Comparison of ENCODE assay signal across 13 cellular contexts in genomic region chr20:58669287-58670006, GRCh38. TPM values are rescaled to one million over a fixed set of nuclear protein-coding genes. Genes with fewer than 3 reads are reported as not detected.
DNase-seq lines count a peak whose midpoint lies in the region; ATAC-seq and TF ChIP-seq lines count a peak whose summit lies in the region.
"Had no signal": no experiment of that assay in that cellular context is flagged by ENCODE, and none has a peak within 500 bp of the region (broad histone marks: within the 10 kb centered on the region; RNA-seq: fewer than 3 reads in every experiment).

No MANE protein-coding gene starts in this region.

- in situ Hi-C loops in GM13976 (cut with MboI; ENCODE audit: low sequenced_read_pairs, unreplicated experiment): no loop called here

- TF ChIP-seq CTCF in GM13976 (IDR thresholded peaks at IDR 0.05; ENCODE audit: borderline replicate concordance, control extremely low read depth, extremely low read depth, insufficient read depth, missing control alignments): no peak

- peak; percentile 46 for DNase-seq in GM13976 (ENCODE audit: low spot score)
- peak; percentile 93 for DNase-seq in iPS DF 4.7 (ENCODE audit: extremely low read depth, low spot score)
- DNase-seq in SK-N-DZ (ENCODE audit: low spot score): no peak
- no peak for DNase-seq in kidney tubule cell (ENCODE audit: low spot score)
- no peak for DNase-seq in AG08396 (ENCODE audit: low spot score)
- no peak for DNase-seq in NCI-H128 (lab: John Stamatoyannopoulos, UW; ENCODE audit: unreplicated experiment)
- DNase-seq: CD4-positive, alpha-beta memory T cell; erythroblast; left ventricle myocardium superior; NCI-H2171; SK-N-SH had no signal

- peak; percentile 87 for ATAC-seq in GM21447 (IDR thresholded peaks at IDR 0.05; ENCODE audit: unreplicated experiment)
- peak; percentile 76 for ATAC-seq in HG03439 (IDR thresholded peaks at IDR 0.05; ENCODE audit: unreplicated experiment)
- ATAC-seq: left ventricle myocardium superior had no signal

RNA-seq across cellular contexts. Expression of gene STX16, which starts 18.4 kb away (rescaled TPM):
- polyA plus RNA-seq in SK-N-DZ (2014; cell fraction: cytosol; rRNA removed): 14.1 and 16.8 TPM in 2 replicates
- 88.4 and 135 TPM in 2 replicates for polyA plus RNA-seq in SK-N-DZ (2014; cell fraction: nucleus; rRNA removed)

RNA-seq across cellular contexts. Expression of gene NPEPL1, which starts 23.2 kb away (rescaled TPM):
- polyA plus RNA-seq in SK-N-DZ (2014; cell fraction: cytosol; rRNA removed): 1.6 and 4.8 TPM in 2 replicates
- 111 and 125 TPM in 2 replicates for polyA plus RNA-seq in SK-N-DZ (2014; cell fraction: nucleus; rRNA removed)

Comparison
In these comparisons a context has a peak if more than half of its experiments do, and no peak if none do; other contexts are left out.
1. DNase-seq: peak in GM13976 (single experiment) and iPS DF 4.7 (single experiment); none in SK-N-DZ (single experiment), kidney tubule cell (single experiment), AG08396 (single experiment) and NCI-H128 (single experiment).